Comparison of ENCODE assay signal across 18 cellular contexts in genomic region chr19:34370117-34370516, GRCh38. TPM values are rescaled to one million over a fixed set of nuclear protein-coding genes. Genes with fewer than 3 reads are reported as not detected.
DNase-seq lines count a peak whose midpoint lies in the region; ATAC-seq, FAIRE-seq and TF ChIP-seq lines count a peak whose summit lies in the region.
"Had no signal": no experiment of that assay in that cellular context is flagged by ENCODE, and none has a peak within 500 bp of the region (broad histone marks: within the 10 kb centered on the region; RNA-seq: fewer than 3 reads in every experiment).

No MANE protein-coding gene starts in this region.

- no peaks in the 10 kb centered on the region for H3K9me3 ChIP-seq in cardiac muscle cell (ENCODE audit: low read depth)
- H3K9me3 ChIP-seq in right atrium auricular region = no peaks in the 10 kb centered on the region
- no peaks in the 10 kb centered on the region for H3K9me3 ChIP-seq in GM12878 (replicated peaks; ENCODE audit: control insufficient read depth, insufficient read depth, low read length)
- no peaks in the 10 kb centered on the region for H3K9me3 ChIP-seq in right lobe of liver
- H3K9me3 ChIP-seq in small intestine (ENCODE audit: control insufficient read depth, low read depth) = no peaks in the 10 kb centered on the region
- H3K9me3 ChIP-seq: Caco-2 had no signal

- POLR2A ChIA-PET in GM12878 (lab: Charles Lee) = no interaction called here

- SMC1A ChIA-PET in GM12878 (lab: Charles Lee; ENCODE audit: uncharacterized antibody, unreplicated experiment) = no interaction called here

- no peak overlapping the region for H3K4me3 ChIP-seq in cardiac muscle cell
- H3K4me3 ChIP-seq in right atrium auricular region = no peak overlapping the region
- 0 out of 2 replicates have a peak overlapping the region, but pooled peaks have one; percentile 11 for H3K4me3 ChIP-seq in GM12878
- H3K4me3 ChIP-seq in right lobe of liver = no peak overlapping the region
- no peak overlapping the region for H3K4me3 ChIP-seq in small intestine (ENCODE audit: low read depth in 1 of 2, low read length in 2 of 2)
- H3K4me3 ChIP-seq: PC-9 had no signal

- 98% methylated on average over 8 of the region's 8 CpGs for WGBS in GM12878 (ENCODE audit: insufficient coverage, insufficient replicate concordance, low lambda C conversion rate, missing lambda C conversion rate)
- 50% methylated on average over 2 of the region's 8 CpGs for WGBS in right lobe of liver (ENCODE audit: insufficient coverage, low coverage, low lambda C conversion rate, missing lambda C conversion rate)
- WGBS in small intestine, 3 donors = 45 to 80% (median 50%) methylated on average over 8 of the region's 8 CpGs

- ATAC-seq in GM12878 = no peak
- ATAC-seq in right lobe of liver = peak; percentile 79 to 91 (median 86)
- no peak for ATAC-seq in HG02973 (IDR thresholded peaks at IDR 0.05; ENCODE audit: unreplicated experiment)
- ATAC-seq in omental fat pad (ENCODE audit: low FRiP score) = no peak

- in situ Hi-C loops in GM12878 (cut with MboI) = no loop called here

- TF ChIP-seq CTCF in cardiac muscle cell (IDR thresholded peaks at IDR 0.05; ENCODE audit: low read depth, low read length) (no peak), right atrium auricular region (IDR thresholded peaks at IDR 0.05) (no peak), GM12878 (IDR thresholded peaks at IDR 0.05 in 2 of 3, conservative IDR thresholded peaks at IDR 0.05 in 1 of 3; ENCODE audit: control insufficient read depth in 2 of 3, extremely low read depth in 1 of 3, insufficient read depth in 1 of 3, low read depth in 3 of 3, low read length in 3 of 3) (no peak), right lobe of liver (IDR thresholded peaks at IDR 0.05) (peak in 3 of 4 donors; percentile 14 to 29 (median 20)), omental fat pad (IDR thresholded peaks at IDR 0.05) (no peak)

- peaks cover 59% of the 10 kb centered on the region for H3K36me3 ChIP-seq in cardiac muscle cell
- H3K36me3 ChIP-seq in right atrium auricular region = peaks cover 66% of the 10 kb centered on the region
- H3K36me3 ChIP-seq in GM12878 (ENCODE audit: control insufficient read depth in 2 of 2, insufficient read depth in 2 of 2, low read length in 1 of 2) = peaks cover 17 to 43% of the 10 kb centered on the region in 2 experiments
- peaks cover 0 to 54% (median 21%) of the 10 kb centered on the region in 4 donors for H3K36me3 ChIP-seq in right lobe of liver
- peaks cover 2 to 13% of the 10 kb centered on the region in 2 donors for H3K36me3 ChIP-seq in small intestine (ENCODE audit: control insufficient read depth in 2 of 2, insufficient read depth in 2 of 2, low read length in 2 of 2)

- H2AFZ ChIP-seq in GM12878 (ENCODE audit: control insufficient read depth, low read depth, low read length) = no peak overlapping the region
- H2AFZ ChIP-seq: PC-9 had no signal

- no peak overlapping the region for H3K4me2 ChIP-seq in GM12878 (ENCODE audit: control insufficient read depth, insufficient read depth)
- H3K4me2 ChIP-seq: KMS-11, PC-9 had no signal

- no peak overlapping the region for H3K9ac ChIP-seq in GM12878 (ENCODE audit: control insufficient read depth, insufficient read depth, low read length)
- H3K9ac ChIP-seq: KMS-11 had no signal

- H3K27ac ChIP-seq in cardiac muscle cell (peak overlapping the region; percentile 63), right atrium auricular region (no peak overlapping the region), GM12878 (ENCODE audit: control insufficient read depth, insufficient read depth) (no peak overlapping the region), right lobe of liver (peak overlapping the region in 2 of 3 donors; percentile 38 to 70), small intestine (ENCODE audit: low read depth in 1 of 2, low read length in 1 of 2) (no peak overlapping the region)
- H3K27ac ChIP-seq: KMS-11, PC-9 had no signal

- peaks cover 4% of the 10 kb centered on the region; the same call in 1 of the 2 replicates for H4K20me1 ChIP-seq in GM12878 (ENCODE audit: control insufficient read depth, insufficient read depth)

- no peak for FAIRE-seq in GM12878 (lab: Jason Lieb, UNC)
- FAIRE-seq in small intestine (lab: Jason Lieb, UNC) = no peak
- FAIRE-seq: H54 had no signal

- TF ChIP-seq RAD21 in GM12878 (IDR thresholded peaks at IDR 0.05; ENCODE audit: insufficient read depth, low read depth, low read length) = no peak

- H3K27me3 ChIP-seq in cardiac muscle cell = no peaks in the 10 kb centered on the region
- no peaks in the 10 kb centered on the region for H3K27me3 ChIP-seq in right atrium auricular region
- H3K27me3 ChIP-seq in GM12878 (replicated peaks in 1 of 2; ENCODE audit: control insufficient read depth in 2 of 2, insufficient read depth in 2 of 2, low read length in 1 of 2) = no peaks in the 10 kb centered on the region
- no peaks in the 10 kb centered on the region for H3K27me3 ChIP-seq in right lobe of liver
- no peaks in the 10 kb centered on the region for H3K27me3 ChIP-seq in small intestine (ENCODE audit: control insufficient read depth in 2 of 2, insufficient read depth in 2 of 2, low read length in 2 of 2)

- no peak for TF ChIP-seq POLR2A in GM12878 (IDR thresholded peaks at IDR 0.05; ENCODE audit: low read depth, low read length)
- TF ChIP-seq POLR2A in right lobe of liver (IDR thresholded peaks at IDR 0.05) = no peak

- peaks cover 49% of the 10 kb centered on the region for H3K79me2 ChIP-seq in GM12878 (ENCODE audit: control insufficient read depth, insufficient read depth, low read length)

- H3K4me1 ChIP-seq in cardiac muscle cell (ENCODE audit: low read depth) = peaks cover 15% of the 10 kb centered on the region
- peaks cover 0 to 42% of the 10 kb centered on the region in 2 donors for H3K4me1 ChIP-seq in right atrium auricular region
- peaks cover 14% of the 10 kb centered on the region for H3K4me1 ChIP-seq in GM12878 (ENCODE audit: control insufficient read depth, insufficient read depth, low read length)
- peaks cover 0 to 42% (median 20%) of the 10 kb centered on the region in 4 donors for H3K4me1 ChIP-seq in right lobe of liver
- H3K4me1 ChIP-seq in small intestine (ENCODE audit: control insufficient read depth in 2 of 2, insufficient read depth in 1 of 2, low read depth in 1 of 2, low read length in 1 of 2) = peaks cover 0 to 9% of the 10 kb centered on the region in 2 donors

- BruUV-seq in GM12878 (replicated peaks; lab: Mats Ljungman, UMichigan) = no TSS peak

- CTCF ChIA-PET in GM12878 (lab: Yijun Ruan, JAX) = interaction anchor here (0.8 kb wide), 1 partner anchor 134 kb away, joined by 3 read pairs; no protein-coding TSS in a partner anchor

- RAD21 ChIA-PET in GM12878 (lab: Charles Lee; ENCODE audit: unreplicated experiment) = no interaction called here

- DNase-seq in cardiac muscle cell (ENCODE audit: low read depth in 1 of 2, low spot score in 1 of 2) (no peak), right atrium auricular region (ENCODE audit: low spot score) (no peak), GM12878 (ENCODE audit: low read depth, low spot score) (no peak), right lobe of liver (peak; percentile 83 to 95 (median 91)), small intestine (peak; percentile 71), DMS53 treated with DMSO at 0.1 percent for 48 hours (lab: John Stamatoyannopoulos, UW; ENCODE audit: unreplicated experiment) (no peak), omental fat pad (ENCODE audit: low spot score) (no peak)
- DNase-seq: Caco-2; CD4-positive, CD25-positive, alpha-beta regulatory T cell; HFFc6; NCI-H1092 treated with DMSO at 0.1 percent for 48 hours; NCI-H1694; NCI-H510A treated with DMSO at 0.1 percent for 48 hours; NCI-H82; PC-9 had no signal

- TF ChIP-seq EP300 in GM12878 (IDR thresholded peaks at IDR 0.05; ENCODE audit: borderline replicate concordance in 1 of 2, control insufficient read depth in 1 of 2, low read depth in 2 of 2, low read length in 2 of 2) = no peak

- intact Hi-C loops in GM12878 (cut with micrococcal nuclease; ENCODE audit: unreplicated experiment) (no loop called here), right lobe of liver (cut with DNase I) (no loop called here)

RNA-seq across cellular contexts. Expression of gene GPI, which starts 5.1 kb away (rescaled TPM):
- total RNA-seq in cardiac muscle cell (618 and 670 TPM in 2 replicates), right atrium auricular region (100 to 1,000 TPM; 340 to 413 TPM), GM12878 (2014; rRNA removed) (190 and 208 TPM in 2 replicates), GM12878 (2014; rRNA removed; fragmentation: Illumina TruSeq; extraction: Trizol) (132 and 145 TPM in 2 replicates), GM12878 (2021) (389 and 390 TPM in 2 replicates), right lobe of liver (100 to 1,000 TPM; 163 to 364 (median 256) TPM), omental fat pad (100 to 1,000 TPM; 156 to 258 (median 211) TPM)
- polyA plus RNA-seq in cardiac muscle cell (791 and 862 TPM in 2 replicates), GM12878 (2011; rRNA removed) (73.4 and 161 TPM in 2 replicates), GM12878 (2014; fragmentation: Illumina TruSeq; extraction: Trizol) (164 and 308 TPM in 2 replicates), GM12878 (2014; fragmentation: Nextera tagmentation; extraction: Ambion mirVana) (100 to 1,000 TPM; 124 to 133 TPM), GM12878 (2014; rRNA removed) (171 and 202 TPM in 2 replicates), GM12878 (2016; fragmentation: Nextera tagmentation; extraction: Ambion mirVana) (100 to 1,000 TPM; 387 to 400 TPM), small intestine (100 to 1,000 TPM in 2 of 3 donors, 10 to 100 TPM in 1; 98.6 to 199 (median 129) TPM)
- total RNA-seq in GM12878 (2013; cell fraction: nucleolus; rRNA removed) = 401 and 455 TPM in 2 replicates
- 425 TPM for polyA plus RNA-seq in GM12878 (2011; ENCODE audit: low read depth)
- polyA plus RNA-seq in GM12878 (2011; cell fraction: cytosol; rRNA removed) = 243 and 341 TPM in 2 replicates
- polyA plus RNA-seq in GM12878 (2011; cell fraction: nucleus; rRNA removed) = 464 and 522 TPM in 2 replicates
- polyA plus RNA-seq in GM12878 (2012) = 590 and 669 TPM in 2 replicates
- polyA minus RNA-seq in GM12878 (2011; rRNA and poly(A)+ RNA removed) = 290 and 381 TPM in 2 replicates
- polyA minus RNA-seq in GM12878 (2011; cell fraction: cytosol; rRNA and poly(A)+ RNA removed) = 243 and 254 TPM in 2 replicates
- polyA minus RNA-seq in GM12878 (2011; cell fraction: nucleus; rRNA and poly(A)+ RNA removed) = 138 and 217 TPM in 2 replicates

RNA-seq across cellular contexts. Expression of gene PDCD2L, which starts 34.1 kb away (rescaled TPM):
- total RNA-seq in cardiac muscle cell (37.6 and 39.3 TPM in 2 replicates), right atrium auricular region (10 to 100 TPM in 1 of 2 donors, 1 to 10 TPM in 1; 9.5 to 14.0 TPM), GM12878 (2014; rRNA removed) (34.3 and 36.5 TPM in 2 replicates), GM12878 (2014; rRNA removed; fragmentation: Illumina TruSeq; extraction: Trizol) (27.0 and 31.0 TPM in 2 replicates), GM12878 (2021) (28.0 and 29.9 TPM in 2 replicates), right lobe of liver (10 to 100 TPM in 2 of 6 experiments, 1 to 10 TPM in 4; 3.0 to 13.4 (median 4.5) TPM), omental fat pad (10 to 100 TPM in 2 of 4 donors, 1 to 10 TPM in 2; 6.1 to 12.8 (median 9.2) TPM)
- polyA plus RNA-seq in cardiac muscle cell (14.9 and 25.5 TPM in 2 replicates), GM12878 (2011; rRNA removed) (41.3 and 47.9 TPM in 2 replicates), GM12878 (2014; fragmentation: Illumina TruSeq; extraction: Trizol) (12.2 and 18.2 TPM in 2 replicates), GM12878 (2014; fragmentation: Nextera tagmentation; extraction: Ambion mirVana) (10 to 100 TPM in 1 of 2 experiments, 1 to 10 TPM in 1; 7.2 to 19.1 TPM), GM12878 (2014; rRNA removed) (32.2 and 32.5 TPM in 2 replicates), GM12878 (2016; fragmentation: Nextera tagmentation; extraction: Ambion mirVana) (10 to 100 TPM; 25.7 to 25.8 TPM), small intestine (10 to 100 TPM in 1 of 3 donors, 1 to 10 TPM in 2; 3.1 to 12.0 (median 6.2) TPM)
- total RNA-seq in GM12878 (2013; cell fraction: nucleolus; rRNA removed) = 19.9 and 25.0 TPM in 2 replicates
- 14.1 TPM for polyA plus RNA-seq in GM12878 (2011; ENCODE audit: low read depth)
- polyA plus RNA-seq in GM12878 (2011; cell fraction: cytosol; rRNA removed) = 36.8 and 44.3 TPM in 2 replicates
- 21.6 and 28.4 TPM in 2 replicates for polyA plus RNA-seq in GM12878 (2011; cell fraction: nucleus; rRNA removed)
- polyA plus RNA-seq in GM12878 (2012) = 15.9 and 18.3 TPM in 2 replicates
- 32.1 and 36.2 TPM in 2 replicates for polyA minus RNA-seq in GM12878 (2011; rRNA and poly(A)+ RNA removed)
- polyA minus RNA-seq in GM12878 (2011; cell fraction: cytosol; rRNA and poly(A)+ RNA removed) = 8.7 and 11.1 TPM in 2 replicates
- 5.7 and 10.2 TPM in 2 replicates for polyA minus RNA-seq in GM12878 (2011; cell fraction: nucleus; rRNA and poly(A)+ RNA removed)

RNA-seq across cellular contexts. Expression of gene UBA2, which starts 58.1 kb away (rescaled TPM):
- total RNA-seq in cardiac muscle cell = 118 and 121 TPM in 2 replicates
- polyA plus RNA-seq in cardiac muscle cell = 71.9 and 95.3 TPM in 2 replicates
- total RNA-seq in right atrium auricular region = 10 to 100 TPM; 42.1 to 52.3 TPM
- 87.5 and 121 TPM in 2 replicates for total RNA-seq in GM12878 (2013; cell fraction: nucleolus; rRNA removed)
- 80.0 and 103 TPM in 2 replicates for total RNA-seq in GM12878 (2014; rRNA removed)
- total RNA-seq in GM12878 (2014; rRNA removed; fragmentation: Illumina TruSeq; extraction: Trizol) = 129 and 137 TPM in 2 replicates
- total RNA-seq in GM12878 (2021) = 96.3 and 104 TPM in 2 replicates
- 57.9 TPM for polyA plus RNA-seq in GM12878 (2011; ENCODE audit: low read depth)
- polyA plus RNA-seq in GM12878 (2011; rRNA removed) = 237 and 372 TPM in 2 replicates
- polyA plus RNA-seq in GM12878 (2011; cell fraction: cytosol; rRNA removed) = 117 and 164 TPM in 2 replicates
- 86.3 and 92.6 TPM in 2 replicates for polyA plus RNA-seq in GM12878 (2011; cell fraction: nucleus; rRNA removed)
- polyA plus RNA-seq in GM12878 (2012) = 80.0 and 118 TPM in 2 replicates
- 117 and 145 TPM in 2 replicates for polyA plus RNA-seq in GM12878 (2014; fragmentation: Illumina TruSeq; extraction: Trizol)
- polyA plus RNA-seq in GM12878 (2014; fragmentation: Nextera tagmentation; extraction: Ambion mirVana) = 10 to 100 TPM; 50.6 to 54.2 TPM
- polyA plus RNA-seq in GM12878 (2014; rRNA removed) = 99.7 and 113 TPM in 2 replicates
- 100 to 1,000 TPM in 1 of 2 experiments, 10 to 100 TPM in 1; 98.5 to 122 TPM for polyA plus RNA-seq in GM12878 (2016; fragmentation: Nextera tagmentation; extraction: Ambion mirVana)
- 220 and 320 TPM in 2 replicates for polyA minus RNA-seq in GM12878 (2011; rRNA and poly(A)+ RNA removed)
- 93.0 and 117 TPM in 2 replicates for polyA minus RNA-seq in GM12878 (2011; cell fraction: cytosol; rRNA and poly(A)+ RNA removed)
- 29.6 and 34.7 TPM in 2 replicates for polyA minus RNA-seq in GM12878 (2011; cell fraction: nucleus; rRNA and poly(A)+ RNA removed)
- total RNA-seq in right lobe of liver = 10 to 100 TPM; 16.8 to 33.0 (median 25.2) TPM
- polyA plus RNA-seq in small intestine = 10 to 100 TPM; 29.3 to 77.3 (median 40.8) TPM
- total RNA-seq in omental fat pad = 100 to 1,000 TPM; 106 to 170 (median 152) TPM

Comparison
In these comparisons a context has a peak if more than half of its experiments do, and no peak if none do; other contexts are left out.
1. H3K27ac ChIP-seq: peak in cardiac muscle cell (single experiment) and right lobe of liver (2 of 3); none in right atrium auricular region (0 of 2), GM12878 (single experiment) and small intestine (0 of 2).
2. DNase-seq: peak in right lobe of liver (3 of 3) and small intestine (single experiment); none in cardiac muscle cell (0 of 2), right atrium auricular region (single experiment), GM12878 (single experiment), DMS53 treated with DMSO at 0.1 percent for 48 hours (single experiment) and omental fat pad (single experiment).
3. CTCF ChIP-seq: peak in right lobe of liver (3 of 4); none in cardiac muscle cell (single experiment), right atrium auricular region (0 of 2), GM12878 (0 of 3) and omental fat pad (0 of 3).
4. ATAC-seq: peak in right lobe of liver (4 of 4); none in GM12878 (single experiment), HG02973 (single experiment) and omental fat pad (single experiment).